9 cellular contexts compared by ENCODE assay signal in the genomic region with DNA sequence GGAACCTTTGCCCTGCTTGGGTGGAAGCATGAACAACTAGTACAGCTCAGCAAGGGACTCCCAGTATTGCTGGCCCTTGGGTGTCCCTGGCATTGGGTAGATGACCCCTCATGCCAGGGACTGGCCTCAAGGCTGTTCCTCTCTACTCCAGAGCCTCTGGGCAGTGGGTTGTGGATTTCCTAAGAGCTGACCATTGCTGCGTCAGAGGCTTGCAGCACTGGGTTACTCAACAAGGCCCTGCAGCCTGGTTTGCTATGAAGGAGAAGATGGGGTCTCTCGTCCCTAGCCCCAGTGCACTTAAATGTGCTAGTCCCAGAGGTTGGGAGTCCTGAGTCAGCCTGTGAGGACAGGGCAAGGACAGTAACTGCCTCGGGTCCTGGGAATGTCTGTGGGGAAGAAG. TPM values are rescaled to one million over a fixed set of nuclear protein-coding genes. Genes with fewer than 3 reads are reported as not detected.
DNase-seq lines count a peak whose midpoint lies in the region; ATAC-seq and TF ChIP-seq lines count a peak whose summit lies in the region.
"Had no signal": no experiment of that assay in that cellular context is flagged by ENCODE, and none has a peak within 500 bp of the region (broad histone marks: within the 10 kb centered on the region; RNA-seq: fewer than 3 reads in every experiment).

No MANE protein-coding gene starts in this region.

- H3K27me3 Mint-ChIP-seq in CD4-positive, CD25-positive, alpha-beta regulatory T cell: peaks cover 4% of the 10 kb centered on the region
- H3K27me3 Mint-ChIP-seq in activated CD4-positive, alpha-beta memory T cell treated with anti-CD3 and anti-CD28 coated beads for 36 hours: no peaks in the 10 kb centered on the region

- H3K4me3 Mint-ChIP-seq in CD4-positive, CD25-positive, alpha-beta regulatory T cell: peak overlapping the region; percentile 87 to 98 (median 96)
- H3K4me3 Mint-ChIP-seq in activated CD4-positive, alpha-beta memory T cell treated with anti-CD3 and anti-CD28 coated beads for 36 hours: peak overlapping the region; percentile 92

- H3K9me3 ChIP-seq in CD4-positive, CD25-positive, alpha-beta regulatory T cell (ENCODE audit: control insufficient read depth in 2 of 2, low read length in 2 of 2): no peaks in the 10 kb centered on the region
- H3K9me3 ChIP-seq in sigmoid colon: no peaks in the 10 kb centered on the region
- no peaks in the 10 kb centered on the region for H3K9me3 ChIP-seq in WERI-Rb-1 (ENCODE audit: severe bottlenecking)

- TF ChIP-seq POLR2A in sigmoid colon (IDR thresholded peaks at IDR 0.05): no peak

- peaks cover 83% of the 10 kb centered on the region for H3K4me1 ChIP-seq in CD4-positive, CD25-positive, alpha-beta regulatory T cell (ENCODE audit: control insufficient read depth, insufficient read depth, low read length, poor library complexity, severe bottlenecking)
- H3K4me1 ChIP-seq in sigmoid colon: peaks cover 0 to 87% (median 77%) of the 10 kb centered on the region in 4 donors

- peaks cover 5 to 77% (median 51%) of the 10 kb centered on the region in 4 donors for H3K4me1 Mint-ChIP-seq in CD4-positive, CD25-positive, alpha-beta regulatory T cell
- peaks cover 80% of the 10 kb centered on the region for H3K4me1 Mint-ChIP-seq in activated CD4-positive, alpha-beta memory T cell treated with anti-CD3 and anti-CD28 coated beads for 36 hours (ENCODE audit: low read depth)

- POLR2A ChIA-PET in activated CD4-positive, alpha-beta memory T cell treated with anti-CD3 and anti-CD28 coated beads for 36 hours (lab: Charles Lee): interaction anchor here (0.7 to 11.1 kb wide), 3 partner anchors 14 to 44 kb away, joined by 3 to 108 read pairs (median 4); no protein-coding TSS in a partner anchor

- H3K27ac Mint-ChIP-seq in CD4-positive, CD25-positive, alpha-beta regulatory T cell: peak overlapping the region; percentile 91 to 98 (median 98)
- H3K27ac Mint-ChIP-seq in activated CD4-positive, alpha-beta memory T cell treated with anti-CD3 and anti-CD28 coated beads for 36 hours: peak overlapping the region; percentile 99

- intact Hi-C loops in activated CD4-positive, alpha-beta memory T cell treated with anti-CD3 and anti-CD28 coated beads for 36 hours (cut with micrococcal nuclease): loop anchor here (5.0 kb wide), 1 partner anchor 58 kb away; no protein-coding TSS in a partner anchor
- intact Hi-C loops in sigmoid colon (cut with DNase I): loop anchor here (5.0 to 10.0 kb wide), 2 partner anchors 43 to 176 kb away; no protein-coding TSS in a partner anchor
- intact Hi-C loops in left colon (cut with DNase I, micrococcal nuclease): loop anchor here in 1 of 2 donors (10.0 kb wide), 1 partner anchor 56 kb away; a partner anchor contains a TSS

- DNase-seq in CD4-positive, CD25-positive, alpha-beta regulatory T cell: no peak
- no peak for DNase-seq in activated CD4-positive, alpha-beta memory T cell treated with anti-CD3 and anti-CD28 coated beads for 36 hours
- DNase-seq in fibroblast of mammary gland (ENCODE audit: low read depth) (peak; percentile 49), sigmoid colon (peak; percentile 83), DMS 273 treated with DMSO at 0.1 percent for 48 hours (lab: John Stamatoyannopoulos, UW) (no peak), NCI-H2196 treated with DMSO at 0.1 percent for 48 hours (lab: John Stamatoyannopoulos, UW; ENCODE audit: unreplicated experiment) (no peak), WERI-Rb-1 (no peak), left colon (no peak)
- DNase-seq: NCI-H1417 treated with DMSO at 0.1 percent for 48 hours had no signal

- H3K27ac ChIP-seq in CD4-positive, CD25-positive, alpha-beta regulatory T cell (ENCODE audit: insufficient read depth, low read length, poor library complexity, severe bottlenecking): peak overlapping the region; percentile 96
- peak overlapping the region; percentile 89 to 98 (median 92) for H3K27ac ChIP-seq in sigmoid colon
- no peak overlapping the region for H3K27ac ChIP-seq in WERI-Rb-1

- peaks cover 26% of the 10 kb centered on the region for H3K36me3 ChIP-seq in CD4-positive, CD25-positive, alpha-beta regulatory T cell (ENCODE audit: control insufficient read depth, insufficient read depth, low read length)
- no peaks in the 10 kb centered on the region for H3K36me3 ChIP-seq in sigmoid colon
- H3K36me3 ChIP-seq in WERI-Rb-1: no peaks in the 10 kb centered on the region

- peak overlapping the region; percentile 98 for H3K4me3 ChIP-seq in CD4-positive, CD25-positive, alpha-beta regulatory T cell (ENCODE audit: low read depth, low read length)
- H3K4me3 ChIP-seq in fibroblast of mammary gland (ENCODE audit: control insufficient read depth, low read depth, low read length): no peak overlapping the region
- H3K4me3 ChIP-seq in sigmoid colon: peak overlapping the region in 2 of 4 donors; percentile 67 to 87
- H3K4me3 ChIP-seq in WERI-Rb-1 (ENCODE audit: low read depth, low read length): no peak overlapping the region

- ATAC-seq in CD4-positive, CD25-positive, alpha-beta regulatory T cell (ENCODE audit: low read depth in 2 of 2): no peak
- ATAC-seq in left colon: no peak

- TF ChIP-seq CTCF in fibroblast of mammary gland (conservative IDR thresholded peaks at IDR 0.05; ENCODE audit: control insufficient read depth, insufficient read depth, low read depth, low read length) (no peak), sigmoid colon (IDR thresholded peaks at IDR 0.05) (no peak), WERI-Rb-1 (IDR thresholded peaks at IDR 0.05; ENCODE audit: low read depth, low read length) (no peak)

- TF ChIP-seq EP300 in sigmoid colon (IDR thresholded peaks at IDR 0.05): no peak

- 80 to 84% methylated on average over 3 of the region's 3 CpGs for WGBS in sigmoid colon, 2 donors

- CTCF ChIA-PET in activated CD4-positive, alpha-beta memory T cell treated with anti-CD3 and anti-CD28 coated beads for 36 hours (lab: Charles Lee): interaction anchor here (1.3 to 6.6 kb wide), 6 partner anchors 18 to 75 kb away, joined by 3 to 118 read pairs (median 38); no protein-coding TSS in a partner anchor

- H3K9me3 Mint-ChIP-seq in CD4-positive, CD25-positive, alpha-beta regulatory T cell: no peaks in the 10 kb centered on the region
- H3K9me3 Mint-ChIP-seq in activated CD4-positive, alpha-beta memory T cell treated with anti-CD3 and anti-CD28 coated beads for 36 hours: no peaks in the 10 kb centered on the region

- no peaks in the 10 kb centered on the region for H3K27me3 ChIP-seq in CD4-positive, CD25-positive, alpha-beta regulatory T cell (ENCODE audit: control insufficient read depth, insufficient read depth, low read length)
- H3K27me3 ChIP-seq in sigmoid colon (no peaks in the 10 kb centered on the region), WERI-Rb-1 (ENCODE audit: insufficient read depth, low read depth, severe bottlenecking) (no peaks in the 10 kb centered on the region)

- H3K36me3 Mint-ChIP-seq in CD4-positive, CD25-positive, alpha-beta regulatory T cell: peaks cover 33% of the 10 kb centered on the region
- peaks cover 49% of the 10 kb centered on the region for H3K36me3 Mint-ChIP-seq in activated CD4-positive, alpha-beta memory T cell treated with anti-CD3 and anti-CD28 coated beads for 36 hours

RNA-seq across cellular contexts. Expression of a gene that starts 2.5 kb away (rescaled TPM):
- total RNA-seq in CD4-positive, CD25-positive, alpha-beta regulatory T cell: 167 TPM
- 100 to 1,000 TPM; 226 to 339 (median 294) TPM for polyA plus RNA-seq in CD4-positive, CD25-positive, alpha-beta regulatory T cell
- 100 to 1,000 TPM; 112 TPM for total RNA-seq in activated CD4-positive, alpha-beta memory T cell treated with anti-CD3 and anti-CD28 coated beads for 36 hours
- total RNA-seq in sigmoid colon (10 to 100 TPM; 24.6 to 46.7 (median 40.3) TPM), left colon (10 to 100 TPM; 50.5 to 76.7 TPM)
- 10 to 100 TPM; 12.0 to 73.1 (median 30.7) TPM for polyA plus RNA-seq in sigmoid colon

RNA-seq across cellular contexts. Expression of a gene that starts 51.2 kb away (rescaled TPM):
- total RNA-seq in CD4-positive, CD25-positive, alpha-beta regulatory T cell: 0.52 TPM
- polyA plus RNA-seq in CD4-positive, CD25-positive, alpha-beta regulatory T cell: under 1 TPM in 2 of 4 donors, not detected in 2; 0.05 to 0.20 TPM
- under 1 TPM; 0.63 to 0.76 TPM for total RNA-seq in activated CD4-positive, alpha-beta memory T cell treated with anti-CD3 and anti-CD28 coated beads for 36 hours
- total RNA-seq in sigmoid colon: under 1 TPM in 1 of 4 donors, not detected in 3; 0.55 TPM
- polyA plus RNA-seq in sigmoid colon: under 1 TPM in 1 of 3 donors, not detected in 2; 0.25 TPM
- under 1 TPM in 1 of 2 donors, not detected in 1; 0.08 TPM for total RNA-seq in left colon

Comparison
In these comparisons a context has a peak if more than half of its experiments do, and no peak if none do; other contexts are left out.
1. DNase-seq: peak in fibroblast of mammary gland (single experiment) and sigmoid colon (single experiment); none in CD4-positive, CD25-positive, alpha-beta regulatory T cell (0 of 3), activated CD4-positive, alpha-beta memory T cell treated with anti-CD3 and anti-CD28 coated beads for 36 hours (single experiment), DMS 273 treated with DMSO at 0.1 percent for 48 hours (single experiment), NCI-H2196 treated with DMSO at 0.1 percent for 48 hours (single experiment), WERI-Rb-1 (single experiment) and left colon (0 of 2).